ENCODE assay signal across 8 cellular contexts in genomic region chr22:17172172-17172833, GRCh38. TPM values are rescaled to one million over a fixed set of nuclear protein-coding genes. Genes with fewer than 3 reads are reported as not detected.
DNase-seq lines count a peak whose midpoint lies in the region; ATAC-seq, FAIRE-seq and TF ChIP-seq lines count a peak whose summit lies in the region.

No MANE protein-coding gene starts in this region.

- no peak for TF ChIP-seq POLR2A in H1 (IDR thresholded peaks at IDR 0.05; ENCODE audit: control extremely low read depth in 1 of 2, low read depth in 2 of 2, low read length in 2 of 2)

- H3K4me3 ChIP-seq in MG63 (peak overlapping the region; percentile 54), H1 (ENCODE audit: extremely low read depth in 1 of 4, insufficient read depth in 2 of 4, low read depth in 3 of 4, low read length in 4 of 4) (peak overlapping the region; percentile 16 to 69 (median 42); a peak in 5 of 8 replicates)

- peaks cover 2% of the 10 kb centered on the region; the same call in 1 of the 2 replicates for H3K23me2 ChIP-seq in H1 (ENCODE audit: low read depth, low read length)

- H2AK5ac ChIP-seq in H1 (ENCODE audit: low read depth, low read length) = peak overlapping the region; percentile 28; the same call in 1 of the 2 replicates

- TF ChIP-seq CTCF in CD14-positive monocyte (IDR thresholded peaks at IDR 0.05) (no peak), H1 (IDR thresholded peaks at IDR 0.05; ENCODE audit: control extremely low read depth in 1 of 3, insufficient read depth in 1 of 3, low read depth in 1 of 3, low read length in 3 of 3) (no peak)

- H3K4me2 ChIP-seq in H1 (ENCODE audit: insufficient read depth in 1 of 2, low read depth in 2 of 2, low read length in 2 of 2) = peak overlapping the region; percentile 37 to 72

- H3K18ac ChIP-seq in H1 (ENCODE audit: extremely low read depth, low read length) = peak overlapping the region; percentile 68

- peak overlapping the region; percentile 58 for H2BK120ac ChIP-seq in H1 (replicated peaks; ENCODE audit: low read depth, low read length)

- POLR2A ChIA-PET in H1 (lab: Charles Lee; ENCODE audit: partially characterized antibody) = interaction anchor here (0.7 to 2.9 kb wide), 21 partner anchors 8 to 198 kb away, joined by 3 to 17 read pairs (median 5); partner anchors contain the start of genes CECR2, HDHD5 and TMEM121B

- ATAC-seq in GM18858 (IDR thresholded peaks at IDR 0.05; ENCODE audit: unreplicated experiment) = no peak
- ATAC-seq in HG03439 (IDR thresholded peaks at IDR 0.05; ENCODE audit: unreplicated experiment) = no peak
- no peak for ATAC-seq in GM18520 (IDR thresholded peaks at IDR 0.05; ENCODE audit: unreplicated experiment)

- no peak for TF ChIP-seq EP300 in H1 (IDR thresholded peaks at IDR 0.05; ENCODE audit: borderline replicate concordance in 1 of 2, low read depth in 2 of 2, low read length in 2 of 2)

- H3K14ac ChIP-seq in H1 (ENCODE audit: insufficient read length) = no peak overlapping the region

- FAIRE-seq in H1 (lab: Jason Lieb, UNC) = no peak

- no peaks in the 10 kb centered on the region for H3K9me3 ChIP-seq in MG63
- H3K9me3 ChIP-seq in H1 (ENCODE audit: insufficient read depth in 2 of 2, low read depth in 1 of 2, low read length in 1 of 2) = no peaks in the 10 kb centered on the region

- no peaks in the 10 kb centered on the region for H4K20me1 ChIP-seq in H1 (replicated peaks in 1 of 2; ENCODE audit: control insufficient read depth in 1 of 2, insufficient read depth in 2 of 2, low read length in 2 of 2)

- no peaks in the 10 kb centered on the region for H3K27me3 ChIP-seq in MG63
- no peaks in the 10 kb centered on the region for H3K27me3 ChIP-seq in H1 (replicated peaks in 1 of 4; ENCODE audit: control insufficient read depth in 3 of 4, extremely low read depth in 1 of 4, insufficient read depth in 3 of 4, low read length in 3 of 4)

- peak overlapping the region; percentile 15 for H4K91ac ChIP-seq in H1 (replicated peaks; ENCODE audit: insufficient read length, low read length)

- no peaks in the 10 kb centered on the region for H3K79me1 ChIP-seq in H1 (ENCODE audit: low read depth, low read length)

- no peaks in the 10 kb centered on the region for H3K36me3 Mint-ChIP-seq in CD14-positive monocyte

- no peak for DNase-seq in CD14-positive monocyte (ENCODE audit: low spot score)
- DNase-seq in MG63 = no peak
- DNase-seq in H1 (ENCODE audit: low read depth in 1 of 2, low spot score in 2 of 2) = no peak
- peak; percentile 23 for DNase-seq in myocyte (ENCODE audit: low read depth)
- DNase-seq in DMS153 treated with DMSO at 0.1 percent for 48 hours (lab: John Stamatoyannopoulos, UW; ENCODE audit: unreplicated experiment) = no peak

- no peak overlapping the region for H2BK20ac ChIP-seq in H1 (ENCODE audit: low read length)

- peak overlapping the region in 3 of 7 donors; percentile 38 to 66 (median 53) for H3K27ac Mint-ChIP-seq in CD14-positive monocyte

- WGBS in H1 (ENCODE audit: extremely low coverage in 1 of 2, insufficient coverage in 1 of 2, insufficient read length in 1 of 2, insufficient replicate concordance in 2 of 2, low coverage in 1 of 2, low lambda C conversion rate in 2 of 2, missing lambda C conversion rate in 1 of 2), 2 experiments = 64% methylated on average over 17 of the region's 17 CpGs; no CpG with 5 or more reads in 1 of the 2 experiments

- H2AFZ ChIP-seq in H1 (ENCODE audit: low read length) = peak overlapping the region; percentile 37

- no peak overlapping the region; the same call in 1 of the 2 replicates for H2BK12ac ChIP-seq in H1 (ENCODE audit: low read depth, low read length)

- CTCF ChIA-PET in H1 (lab: Charles Lee; ENCODE audit: partially characterized antibody) = interaction anchor here (0.6 to 8.7 kb wide), 76 partner anchors 8 to 689 kb away, joined by 3 to 94 read pairs (median 6); partner anchors contain the start of genes CECR2 and HDHD5

- H3K9ac ChIP-seq in H1 (replicated peaks in 1 of 4; ENCODE audit: extremely low read depth in 1 of 4, low read depth in 3 of 4, low read length in 3 of 4) = 0 out of 7 replicates have a peak overlapping the region, but pooled peaks of 1 of the 4 experiments have one; percentile 2

- H2BK5ac ChIP-seq in H1 (ENCODE audit: low read depth, low read length) = peak overlapping the region; percentile 50

- no peak for TF ChIP-seq RAD21 in H1 (IDR thresholded peaks at IDR 0.05 in 1 of 2, conservative IDR thresholded peaks at IDR 0.05 in 1 of 2; ENCODE audit: low read depth in 2 of 2, low read length in 2 of 2)

- peak overlapping the region; percentile 68 for H4K5ac ChIP-seq in H1 (ENCODE audit: insufficient read length, low read depth, low read length)

- H3K27me3 Mint-ChIP-seq in CD14-positive monocyte (ENCODE audit: low read depth in 3 of 3) = peaks cover 2 to 5% (median 3%) of the 10 kb centered on the region in 3 donors

- H3K56ac ChIP-seq in H1 (replicated peaks; ENCODE audit: insufficient read length, low read depth, low read length) = no peak overlapping the region

- H3K4me3 Mint-ChIP-seq in CD14-positive monocyte = peak overlapping the region; percentile 53 to 78

- H4K8ac ChIP-seq in H1 (ENCODE audit: extremely low read depth, insufficient read depth, low read length) = no peak overlapping the region; the same call in 1 of the 2 replicates

- no peak overlapping the region for H3K23ac ChIP-seq in H1 (ENCODE audit: insufficient read length)

- H3K4ac ChIP-seq in H1 (replicated peaks; ENCODE audit: insufficient read length, low read depth, low read length) = no peak overlapping the region

- H3K79me2 ChIP-seq in H1 (ENCODE audit: control insufficient read depth in 1 of 2, insufficient read depth in 2 of 2, low read length in 2 of 2) = no peaks in the 10 kb centered on the region

- H3K36me3 ChIP-seq in MG63 (no peaks in the 10 kb centered on the region), H1 (ENCODE audit: control insufficient read depth in 2 of 4, insufficient read depth in 4 of 4, low read length in 3 of 4) (no peaks in the 10 kb centered on the region)

- no peak overlapping the region; the same call in 1 of the 2 replicates for H2BK15ac ChIP-seq in H1 (ENCODE audit: low read length)

- no peak overlapping the region; the same call in 1 of the 2 replicates for H3K27ac ChIP-seq in H1 (ENCODE audit: low read depth, low read length)

- H3K9me3 Mint-ChIP-seq in CD14-positive monocyte = peaks cover 0 to 2% (median 0%) of the 10 kb centered on the region in 7 donors

- peaks cover 0 to 11% (median 5%) of the 10 kb centered on the region in 4 experiments; a peak in 5 of 7 replicates for H3K4me1 ChIP-seq in H1 (replicated peaks in 1 of 4; ENCODE audit: control insufficient read depth in 3 of 4, insufficient read depth in 4 of 4, low read length in 3 of 4)

- intact Hi-C loops in CD14-positive monocyte (cut with micrococcal nuclease) = loop anchor here (5.0 kb wide), 2 partner anchors 95 to 330 kb away; no protein-coding TSS in a partner anchor

- H3K4me1 Mint-ChIP-seq in CD14-positive monocyte = peaks cover 9% of the 10 kb centered on the region

TF ChIP-seq in H1, 55 proteins besides CTCF, POLR2A, EP300 and RAD21:
- no peak for TF ChIP-seq TBP (IDR thresholded peaks at IDR 0.05; ENCODE audit: low read depth, low read length)
TF ChIP-seq in H1: peak in this region for 0.

RNA-seq across cellular contexts. Expression of gene HDHD5, which starts 13.2 kb away (rescaled TPM):
- polyA plus RNA-seq in CD14-positive monocyte = 100 to 1,000 TPM in 1 of 2 donors, 10 to 100 TPM in 1; 79.9 to 119 TPM
- total RNA-seq in MG63 (2014; rRNA removed; shearing (Covaris generic); ENCODE audit: low replicate concordance) = 88.1 and 148 TPM in 2 replicates
- 68.3 and 69.3 TPM in 2 replicates for total RNA-seq in H1 (2021; fragmentation: NEBNext Ultra II Directional; extraction: Animal tissue kit (Norgen Biotek cat#: 25700))
- 123 and 147 TPM in 2 replicates for polyA plus RNA-seq in H1 (2011; rRNA removed)
- polyA plus RNA-seq in H1 (2011; cell fraction: cytosol; rRNA removed) = 121 TPM
- polyA plus RNA-seq in H1 (2011; cell fraction: nucleus; rRNA removed) = 165 TPM
- 62.7 to 92.1 TPM (median 86.3 TPM) in 4 replicates for polyA plus RNA-seq in H1 (2012, experiment 1 of 2)
- 63.8 TPM for polyA plus RNA-seq in H1 (2012, experiment 2 of 2)
- 48.6 TPM for polyA plus RNA-seq in H1 (2013, experiment 1 of 2)
- polyA plus RNA-seq in H1 (2013, experiment 2 of 2) = 47.6 TPM
- polyA minus RNA-seq in H1 (2011; rRNA and poly(A)+ RNA removed) = 31.1 and 42.4 TPM in 2 replicates
- 43.2 TPM for polyA minus RNA-seq in H1 (2011; cell fraction: cytosol; rRNA and poly(A)+ RNA removed)
- polyA minus RNA-seq in H1 (2011; cell fraction: nucleus; rRNA and poly(A)+ RNA removed) = 37.5 TPM
- total RNA-seq in myocyte = 60.1 and 72.0 TPM in 2 replicates
- 34.0 TPM for polyA plus RNA-seq in myocyte (2012)

RNA-seq across cellular contexts. Expression of gene ADA2, which starts 46.9 kb away (rescaled TPM):
- polyA plus RNA-seq in CD14-positive monocyte (100 to 1,000 TPM; 336 to 553 TPM), H1 (2011; rRNA removed) (42.2 and 47.9 TPM in 2 replicates)
- total RNA-seq in MG63 (2014; rRNA removed; shearing (Covaris generic); ENCODE audit: low replicate concordance) = not detected in 2 replicates
- total RNA-seq in H1 (2021; fragmentation: NEBNext Ultra II Directional; extraction: Animal tissue kit (Norgen Biotek cat#: 25700)) = 31.5 and 35.6 TPM in 2 replicates
- polyA plus RNA-seq in H1 (2011; cell fraction: cytosol; rRNA removed) = 21.6 TPM
- 29.1 TPM for polyA plus RNA-seq in H1 (2011; cell fraction: nucleus; rRNA removed)
- polyA plus RNA-seq in H1 (2012, experiment 1 of 2) = 26.6 to 35.8 TPM (median 31.6 TPM) in 4 replicates
- 26.0 TPM for polyA plus RNA-seq in H1 (2012, experiment 2 of 2)
- 23.4 TPM for polyA plus RNA-seq in H1 (2013, experiment 1 of 2)
- polyA plus RNA-seq in H1 (2013, experiment 2 of 2) = 23.6 TPM
- polyA minus RNA-seq in H1 (2011; rRNA and poly(A)+ RNA removed) = 27.1 and 28.3 TPM in 2 replicates
- 15.7 TPM for polyA minus RNA-seq in H1 (2011; cell fraction: cytosol; rRNA and poly(A)+ RNA removed)
- 14.6 TPM for polyA minus RNA-seq in H1 (2011; cell fraction: nucleus; rRNA and poly(A)+ RNA removed)
- total RNA-seq in myocyte = 0.99 and 1.2 TPM in 2 replicates
- polyA plus RNA-seq in myocyte (2012) = 0.19 TPM

RNA-seq across cellular contexts. Expression of gene TMEM121B, which starts 51.1 kb away (rescaled TPM):
- polyA plus RNA-seq in CD14-positive monocyte = 1 to 10 TPM; 1.4 to 1.9 TPM
- total RNA-seq in MG63 (2014; rRNA removed; shearing (Covaris generic); ENCODE audit: low replicate concordance) = not detected in 2 replicates
- 6.7 and 6.9 TPM in 2 replicates for total RNA-seq in H1 (2021; fragmentation: NEBNext Ultra II Directional; extraction: Animal tissue kit (Norgen Biotek cat#: 25700))
- polyA plus RNA-seq in H1 (2011; rRNA removed) = 4.3 and 4.9 TPM in 2 replicates
- 2.8 TPM for polyA plus RNA-seq in H1 (2011; cell fraction: cytosol; rRNA removed)
- 4.8 TPM for polyA plus RNA-seq in H1 (2011; cell fraction: nucleus; rRNA removed)
- polyA plus RNA-seq in H1 (2012, experiment 1 of 2) = 5.9 to 7.5 TPM (median 6.1 TPM) in 4 replicates
- polyA plus RNA-seq in H1 (2012, experiment 2 of 2) = 7.4 TPM
- 7.1 TPM for polyA plus RNA-seq in H1 (2013, experiment 1 of 2)
- 8.0 TPM for polyA plus RNA-seq in H1 (2013, experiment 2 of 2)
- polyA minus RNA-seq in H1 (2011; rRNA and poly(A)+ RNA removed) = 4.7 and 6.0 TPM in 2 replicates
- polyA minus RNA-seq in H1 (2011; cell fraction: cytosol; rRNA and poly(A)+ RNA removed) = 3.7 TPM
- polyA minus RNA-seq in H1 (2011; cell fraction: nucleus; rRNA and poly(A)+ RNA removed) = 3.5 TPM
- total RNA-seq in myocyte = 2.8 and 3.2 TPM in 2 replicates
- polyA plus RNA-seq in myocyte (2012) = 0.61 TPM

Comparison
In these comparisons a context has a peak if more than half of its experiments do, and no peak if none do; other contexts are left out.
1. RNA of gene ADA2, which starts 46.9 kb away (total RNA-seq): 31.5 to 35.6 TPM in H1; 0.99 to 1.2 TPM in myocyte and not detected in MG63; every median in the first group is over 10 times any median in the second.